ENCODE assay signal across 8 cellular contexts in the genomic region with DNA sequence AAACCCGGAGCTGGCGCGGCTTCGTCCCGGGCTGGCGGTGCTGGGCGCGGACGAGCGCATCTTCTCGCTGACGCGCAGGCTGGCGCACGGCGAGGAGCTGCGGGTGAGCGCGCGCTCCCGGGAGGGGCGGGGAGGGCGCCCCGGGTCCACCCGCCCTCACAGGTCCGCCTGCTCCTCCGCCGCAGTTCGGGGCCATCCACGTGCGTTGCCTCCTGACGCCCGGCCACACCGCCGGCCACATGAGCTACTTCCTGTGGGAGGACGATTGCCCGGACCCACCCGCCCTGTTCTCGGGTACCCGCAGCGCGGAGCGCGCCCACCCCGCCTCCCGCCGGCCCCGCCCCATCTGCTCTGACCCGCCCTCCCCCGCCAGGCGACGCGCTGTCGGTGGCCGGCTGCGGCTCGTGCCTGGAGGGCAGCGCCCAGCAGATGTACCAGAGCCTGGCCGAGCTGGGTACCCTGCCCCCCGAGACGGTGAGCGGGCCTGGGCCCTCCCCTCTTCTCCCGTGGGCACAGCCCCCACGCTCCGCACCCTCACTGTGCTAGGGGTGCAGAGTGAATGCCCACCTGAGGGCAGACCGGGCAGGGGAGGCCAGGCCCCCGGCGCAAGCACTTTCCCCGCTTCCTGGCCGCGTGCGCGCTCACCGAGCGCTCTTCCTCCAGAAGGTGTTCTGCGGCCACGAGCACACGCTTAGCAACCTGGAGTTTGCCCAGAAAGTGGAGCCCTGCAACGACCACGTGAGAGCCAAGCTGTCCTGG. TPM values are rescaled to one million over a fixed set of nuclear protein-coding genes. Genes with fewer than 3 reads are reported as not detected.
DNase-seq lines count a peak whose midpoint lies in the region; ATAC-seq and TF ChIP-seq lines count a peak whose summit lies in the region.

No MANE protein-coding gene starts in this region.

- H3K27me3 ChIP-seq in BE2C (no peaks in the 10 kb centered on the region), left lung (peaks cover 0 to 45% of the 10 kb centered on the region in 2 donors)

- H3K27ac ChIP-seq in coronary artery (peak overlapping the region in 1 of 2 donors; percentile 44), left lung (no peak overlapping the region)

- DNase-seq in BE2C (peak; percentile 96), NAMALWA (ENCODE audit: low spot score) (peak; percentile 77), coronary artery (ENCODE audit: low spot score) (no peak), left lung (peak; percentile 82 to 88)
- DNase-seq in activated CD4-positive, CD25-positive, alpha-beta regulatory T cell treated with anti-CD3 and anti-CD28 coated beads, Interleukin-2, amount 50 U/mL, for 72 hours = peak; percentile 63
- DNase-seq in stimulated activated CD8-positive, alpha-beta memory T cell treated with anti-CD3 and anti-CD28 coated beads, Interleukin-4, amount 100 ng/mL, for 24 hours (ENCODE audit: low read depth) = peak; percentile 56

- peak overlapping the region; percentile 83 for H3K4me3 ChIP-seq in BE2C (ENCODE audit: low read depth, low read length)
- H3K4me3 ChIP-seq in coronary artery = peak overlapping the region; percentile 72
- peak overlapping the region; percentile 24 to 49 for H3K4me3 ChIP-seq in left lung

- H3K9me3 ChIP-seq in BE2C (no peaks in the 10 kb centered on the region), left lung (no peaks in the 10 kb centered on the region)

- H3K4me1 ChIP-seq in BE2C = peaks cover 7% of the 10 kb centered on the region
- H3K4me1 ChIP-seq in left lung = peaks cover 12 to 29% of the 10 kb centered on the region in 2 donors

- peak; percentile 40 for ATAC-seq in GM19025 (IDR thresholded peaks at IDR 0.05; ENCODE audit: low read depth, unreplicated experiment)
- ATAC-seq in left lung = peak; percentile 67
- no peak for ATAC-seq in GM21723 (IDR thresholded peaks at IDR 0.05; ENCODE audit: unreplicated experiment)

- H3K36me3 ChIP-seq in BE2C (peaks cover 38% of the 10 kb centered on the region), left lung (peaks cover 0 to 36% of the 10 kb centered on the region in 2 donors)

- intact Hi-C loops in left lung (cut with DNase I) = no loop called here

- TF ChIP-seq CTCF in BE2C (IDR thresholded peaks at IDR 0.05; ENCODE audit: low read depth, low read length) (no peak), coronary artery (IDR thresholded peaks at IDR 0.05) (no peak), left lung (IDR thresholded peaks at IDR 0.05) (no peak)

RNA-seq across cellular contexts. Expression of gene HAGHL, which starts 1.4 kb away (rescaled TPM):
- 205 TPM for polyA plus RNA-seq in BE2C (2012; ENCODE audit: insufficient read depth, insufficient read length, low read depth)
- total RNA-seq in left lung = 1 to 10 TPM; 8.7 to 9.9 TPM

RNA-seq across cellular contexts. Expression of gene CCDC78, which starts 2.1 kb away (rescaled TPM):
- 26.4 TPM for polyA plus RNA-seq in BE2C (2012; ENCODE audit: insufficient read depth, insufficient read length, low read depth)
- 10 to 100 TPM in 1 of 2 donors, under 1 TPM in 1; 0.96 to 13.7 TPM for total RNA-seq in left lung

RNA-seq across cellular contexts. Expression of gene ANTKMT, which starts 7.4 kb away (rescaled TPM):
- 205 TPM for polyA plus RNA-seq in BE2C (2012; ENCODE audit: insufficient read depth, insufficient read length, low read depth)
- 10 to 100 TPM; 45.8 to 52.9 TPM for total RNA-seq in left lung

RNA-seq across cellular contexts. Expression of gene CIAO3, which starts 12.5 kb away (rescaled TPM):
- 95.2 TPM for polyA plus RNA-seq in BE2C (2012; ENCODE audit: insufficient read depth, insufficient read length, low read depth)
- 10 to 100 TPM; 26.7 to 28.2 TPM for total RNA-seq in left lung

RNA-seq across cellular contexts. Expression of gene METRN, which starts 13.4 kb away (rescaled TPM):
- polyA plus RNA-seq in BE2C (2012; ENCODE audit: insufficient read depth, insufficient read length, low read depth) = 294 TPM
- total RNA-seq in left lung = 10 to 100 TPM; 37.0 to 57.3 TPM
